12 cellular contexts compared by ENCODE assay signal in the genomic region with DNA sequence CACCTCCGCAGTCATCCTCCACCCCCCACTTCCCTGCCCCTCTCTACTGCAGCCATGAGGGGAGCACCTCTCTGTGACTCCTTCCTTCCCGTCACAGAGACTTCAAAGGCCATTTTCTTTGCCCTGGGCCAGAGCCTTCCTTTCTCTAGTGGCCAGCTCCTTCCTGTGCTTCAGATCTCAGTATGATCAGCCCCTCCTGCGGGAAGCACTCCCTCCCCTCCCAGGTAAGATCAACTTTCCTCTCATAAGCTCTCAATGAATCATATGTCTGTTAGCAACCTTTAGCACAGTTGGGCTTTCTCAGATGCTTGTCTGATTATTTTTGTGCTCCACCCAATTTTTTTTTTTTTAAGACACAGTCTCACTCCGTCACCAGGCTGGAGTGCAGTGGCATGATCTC.
A peak's percentile ranks its signal among the peaks of the same experiment; 100 is the strongest.
DNase-seq lines count a peak whose midpoint lies in the region; ATAC-seq and TF ChIP-seq lines count a peak whose summit lies in the region.
"Had no signal": no experiment of that assay in that cellular context is flagged by ENCODE, and none has a peak within 500 bp of the region (broad histone marks: within the 10 kb centered on the region; RNA-seq: fewer than 3 reads in every experiment).

No MANE protein-coding gene starts in this region.

- H3K9me3 ChIP-seq in RWPE2 (ENCODE audit: severe bottlenecking), result no peaks in the 10 kb centered on the region

- H3K4me1 Mint-ChIP-seq in stimulated activated naive CD8-positive, alpha-beta T cell treated with anti-CD3 and anti-CD28 coated beads, Interleukin-15, Interleukin-2, amounts not matched to agents 100 ng/mL and 50 ng/mL, for 24 hours (ENCODE audit: low read depth), result peaks cover 24% of the 10 kb centered on the region

- no peaks in the 10 kb centered on the region for H3K27me3 Mint-ChIP-seq in stimulated activated naive CD8-positive, alpha-beta T cell treated with anti-CD3 and anti-CD28 coated beads, Interleukin-15, Interleukin-2, amounts not matched to agents 100 ng/mL and 50 ng/mL, for 24 hours

- peaks cover 10% of the 10 kb centered on the region for H3K4me1 ChIP-seq in RWPE2 (ENCODE audit: insufficient read depth, poor library complexity, severe bottlenecking)

- ATAC-seq in RWPE2 (ENCODE audit: low read depth), result peak; percentile 98
- ATAC-seq in HG03442 (IDR thresholded peaks at IDR 0.05; ENCODE audit: unreplicated experiment), result no peak
- no peak for ATAC-seq in HG03439 (IDR thresholded peaks at IDR 0.05; ENCODE audit: unreplicated experiment)
- no peak for ATAC-seq in GM19452 (IDR thresholded peaks at IDR 0.05; ENCODE audit: unreplicated experiment)

- no peak overlapping the region for H3K4me3 ChIP-seq in RWPE2 (ENCODE audit: severe bottlenecking)
- H3K4me3 ChIP-seq: cardiac muscle cell had no signal

- H3K27ac Mint-ChIP-seq in stimulated activated naive CD8-positive, alpha-beta T cell treated with anti-CD3 and anti-CD28 coated beads, Interleukin-15, Interleukin-2, amounts not matched to agents 100 ng/mL and 50 ng/mL, for 24 hours, result peak overlapping the region; percentile 32

- no peaks in the 10 kb centered on the region for H3K36me3 Mint-ChIP-seq in stimulated activated naive CD8-positive, alpha-beta T cell treated with anti-CD3 and anti-CD28 coated beads, Interleukin-15, Interleukin-2, amounts not matched to agents 100 ng/mL and 50 ng/mL, for 24 hours (ENCODE audit: low read depth)

- no peaks in the 10 kb centered on the region for H3K36me3 ChIP-seq in RWPE2 (ENCODE audit: low read depth)
- H3K36me3 ChIP-seq: cardiac muscle cell had no signal

- H3K27ac ChIP-seq in RWPE2 (ENCODE audit: poor library complexity, severe bottlenecking), result peak overlapping the region; percentile 46
- H3K27ac ChIP-seq: cardiac muscle cell had no signal

- H3K27me3 ChIP-seq in RWPE2 (ENCODE audit: insufficient read depth, poor library complexity, severe bottlenecking), result no peaks in the 10 kb centered on the region
- H3K27me3 ChIP-seq: cardiac muscle cell had no signal

- peak; percentile 21 for DNase-seq in activated CD8-positive, alpha-beta memory T cell treated with anti-CD3 and anti-CD28 coated beads, Interleukin-2, amount 50 U/mL, for 4 hours
- no peak for DNase-seq in activated CD8-positive, alpha-beta memory T cell treated with anti-CD3 and anti-CD28 coated beads for 24 hours
- DNase-seq in RWPE2 (ENCODE audit: low spot score) (no peak), erythroblast (lab: John Stamatoyannopoulos, UW) (peak; percentile 7 to 22)
- DNase-seq: ACHN, mesenchymal stem cell, NCI-H446 treated with DMSO at 0.1 percent for 48 hours had no signal

- H3K9me3 Mint-ChIP-seq in stimulated activated naive CD8-positive, alpha-beta T cell treated with anti-CD3 and anti-CD28 coated beads, Interleukin-15, Interleukin-2, amounts not matched to agents 100 ng/mL and 50 ng/mL, for 24 hours, result no peaks in the 10 kb centered on the region

- TF ChIP-seq CTCF in RWPE2 (IDR thresholded peaks at IDR 0.05; ENCODE audit: poor library complexity, severe bottlenecking), result no peak

- H3K4me3 Mint-ChIP-seq in stimulated activated naive CD8-positive, alpha-beta T cell treated with anti-CD3 and anti-CD28 coated beads, Interleukin-15, Interleukin-2, amounts not matched to agents 100 ng/mL and 50 ng/mL, for 24 hours, result no peak overlapping the region

- no peak for TF ChIP-seq POLR2A in erythroblast (IDR thresholded peaks at IDR 0.05; ENCODE audit: low read length)

Comparison
In these comparisons a context has a peak if more than half of its experiments do, and no peak if none do; other contexts are left out.
1. DNase-seq: peak in activated CD8-positive, alpha-beta memory T cell treated with anti-CD3 and anti-CD28 coated beads, Interleukin-2, amount 50 U/mL, for 4 hours (single experiment) and erythroblast (2 of 2); none in activated CD8-positive, alpha-beta memory T cell treated with anti-CD3 and anti-CD28 coated beads for 24 hours (single experiment) and RWPE2 (single experiment).